In the genomic region with DNA sequence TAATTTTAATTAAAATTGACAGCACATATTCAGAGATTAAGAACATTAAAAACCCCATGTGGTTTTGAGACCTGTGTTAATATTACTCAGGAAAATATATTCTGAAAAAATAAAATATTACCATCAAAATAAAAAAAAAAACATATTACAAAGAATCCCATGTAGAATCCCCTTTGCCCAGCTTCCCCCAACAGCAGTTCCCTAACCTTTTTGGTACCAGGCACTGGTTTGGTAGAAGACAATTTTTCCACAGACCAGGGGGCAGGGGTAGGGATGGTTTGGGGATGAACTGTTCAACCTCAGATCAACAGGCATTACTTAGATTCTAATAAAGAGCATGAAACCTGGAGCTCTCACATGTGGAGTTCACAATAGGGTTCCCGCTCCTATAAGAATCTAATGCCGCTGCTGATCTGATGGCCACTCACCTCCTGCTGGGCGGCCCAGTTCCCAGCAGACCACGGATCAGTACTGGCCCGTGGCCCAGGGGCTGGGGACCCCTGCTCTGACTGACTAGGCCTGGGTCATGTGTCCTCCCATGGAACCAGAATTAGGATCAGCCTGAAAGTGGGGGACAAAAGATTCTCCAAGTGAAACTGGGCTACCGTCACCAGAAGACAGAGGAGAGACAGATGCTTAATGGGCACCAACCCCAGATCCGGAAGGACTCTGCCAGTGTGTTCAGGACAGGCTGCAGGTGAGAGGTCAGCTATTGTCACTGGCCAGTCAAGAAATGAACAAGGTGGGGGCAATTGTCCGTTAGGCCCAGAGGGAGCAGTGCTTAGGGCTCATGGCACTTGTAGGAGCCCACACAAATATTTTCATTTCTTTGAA, we compare ENCODE assay signal across 27 cellular contexts.
"Had no signal": no experiment of that assay in that cellular context is flagged by ENCODE, and none has a peak within 500 bp of the region (broad histone marks: within the 10 kb centered on the region; RNA-seq: fewer than 3 reads in every experiment).

No MANE protein-coding gene starts in this region.

- DNase-seq: dermis blood vessel endothelial cell; effector memory CD4-positive, alpha-beta T cell; esophagus squamous epithelium; foreskin melanocyte; glutamatergic neuron; heart right ventricle; hippocampal formation; left cardiac atrium; left lung; mucosa of descending colon; naive B cell; psoas muscle; right cardiac atrium; spleen; stimulated activated CD4-positive, alpha-beta T cell treated with anti-CD3 and anti-CD28 coated beads, Interleukin-2, amount 100 ng/mL, for 48 hours; stimulated activated naive CD4-positive, alpha-beta T cell; stimulated activated naive CD8-positive, alpha-beta T cell treated with anti-CD3 and anti-CD28 coated beads, Interleukin-15, amount 100 ng/mL, for 72 hours; thyroid gland; trophoblast cell had no signal

- H2AFZ ChIP-seq: parathyroid adenoma had no signal

- H3K9ac ChIP-seq: parathyroid adenoma had no signal

- H3K36me3 ChIP-seq: esophagus squamous epithelium, heart right ventricle, left lung, spleen, thyroid gland had no signal

- H3K9me3 ChIP-seq: esophagus squamous epithelium, left lung, mucosa of descending colon, psoas muscle, thyroid gland had no signal

- H3K27me3 ChIP-seq: esophagus squamous epithelium, heart right ventricle, spleen, thyroid gland had no signal

- H3K4me3 ChIP-seq: coronary artery, esophagus squamous epithelium, heart right ventricle, left lung, mucosa of descending colon, psoas muscle, skin epidermis, spleen, thyroid gland had no signal

- H3K27ac ChIP-seq: coronary artery, esophagus squamous epithelium, heart right ventricle, left lung, parathyroid adenoma, psoas muscle, skin epidermis, spleen, thyroid gland had no signal

- H3K4me1 ChIP-seq: esophagus squamous epithelium, heart right ventricle, left lung, parathyroid adenoma, psoas muscle, spleen, thyroid gland had no signal

- H3K4me1 Mint-ChIP-seq: central memory CD8-positive, alpha-beta T cell; naive B cell; stimulated activated naive CD8-positive, alpha-beta T cell treated with anti-CD3 and anti-CD28 coated beads, Interleukin-15, amount 100 ng/mL, for 72 hours had no signal

- H3K36me3 Mint-ChIP-seq: natural killer cell treated with Interleukin-12 subunit alpha and Interleukin-12 subunit beta and Interleukin-15 and Interleukin-18, amount 100 ng/mL, for 72 hours had no signal

- H3K27ac Mint-ChIP-seq: natural killer cell treated with Interleukin-12 subunit alpha and Interleukin-12 subunit beta and Interleukin-15 and Interleukin-18, amount 100 ng/mL, for 72 hours; stimulated activated naive CD8-positive, alpha-beta T cell treated with anti-CD3 and anti-CD28 coated beads, Interleukin-15, amount 100 ng/mL, for 72 hours had no signal

- ATAC-seq: heart right ventricle; left cardiac atrium; left lung; mucosa of descending colon; natural killer cell treated with Interleukin-12 subunit alpha and Interleukin-12 subunit beta and Interleukin-15 and Interleukin-18, amount 100 ng/mL, for 72 hours; psoas muscle; right cardiac atrium; stimulated activated naive CD8-positive, alpha-beta T cell treated with anti-CD3 and anti-CD28 coated beads, Interleukin-15, amount 100 ng/mL, for 72 hours had no signal

- H3K4me3 Mint-ChIP-seq: central memory CD8-positive, alpha-beta T cell; naive B cell; natural killer cell treated with Interleukin-12 subunit alpha and Interleukin-12 subunit beta and Interleukin-15 and Interleukin-18, amount 100 ng/mL, for 72 hours; neural crest cell; stimulated activated naive CD8-positive, alpha-beta T cell treated with anti-CD3 and anti-CD28 coated beads, Interleukin-15, amount 100 ng/mL, for 72 hours had no signal

- H3K9me3 Mint-ChIP-seq: natural killer cell treated with Interleukin-12 subunit alpha and Interleukin-12 subunit beta and Interleukin-15 and Interleukin-18, amount 100 ng/mL, for 72 hours; neural crest cell had no signal

- FAIRE-seq: endothelial cell of umbilical vein, islet of Langerhans had no signal
